Comparison of ENCODE assay signal across 17 cellular contexts in the genomic region with DNA sequence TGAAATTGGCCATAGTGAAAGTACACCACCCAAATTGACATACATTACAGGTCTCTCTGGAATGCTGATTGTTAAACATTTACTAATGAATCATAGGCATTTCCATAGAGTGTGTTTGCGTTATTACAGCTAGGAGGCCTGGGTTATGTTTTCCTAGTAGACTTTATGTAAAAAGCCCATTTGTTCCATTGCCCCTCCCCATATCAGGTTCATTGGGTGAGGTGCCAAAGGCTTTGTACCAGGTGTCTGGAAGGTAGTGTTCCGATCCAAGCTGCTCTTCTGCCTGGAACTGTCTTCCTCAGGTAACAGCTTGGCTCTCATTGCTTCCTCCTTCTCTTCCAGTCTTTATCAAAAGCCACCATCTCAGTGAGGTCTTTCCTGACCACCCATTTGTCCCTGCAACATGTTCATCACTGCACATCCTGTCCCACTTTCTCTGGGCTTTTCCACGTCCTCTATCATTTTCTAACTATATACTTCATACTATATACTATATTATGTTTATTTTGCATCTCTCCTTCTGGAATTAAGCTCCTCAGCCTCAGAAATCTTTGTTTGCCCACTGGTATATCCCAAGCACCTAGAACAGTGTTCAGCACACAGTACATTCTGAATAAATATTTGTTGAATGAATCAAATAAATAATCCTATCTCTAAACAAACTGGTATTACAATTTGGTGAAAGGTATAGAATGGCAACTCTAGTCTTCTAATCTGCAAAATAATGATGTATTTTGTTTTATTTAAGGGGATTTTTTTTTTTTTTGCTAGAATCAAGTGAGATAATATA.
DNase-seq lines count a peak whose midpoint lies in the region; ATAC-seq and TF ChIP-seq lines count a peak whose summit lies in the region.
"Had no signal": no experiment of that assay in that cellular context is flagged by ENCODE, and none has a peak within 500 bp of the region (broad histone marks: within the 10 kb centered on the region; RNA-seq: fewer than 3 reads in every experiment).

No MANE protein-coding gene starts in this region.

- no peaks in the 10 kb centered on the region for H3K79me2 ChIP-seq in PC-9 (ENCODE audit: low read depth)

- no peaks in the 10 kb centered on the region for H3K36me3 ChIP-seq in PC-9 (ENCODE audit: low read depth)
- H3K36me3 ChIP-seq: heart left ventricle, tibial artery had no signal

- H3K27ac ChIP-seq in PC-9 = peak overlapping the region; percentile 48; the same call in 1 of the 2 replicates
- H3K27ac ChIP-seq: heart left ventricle, tibial artery had no signal

- peaks cover 25% of the 10 kb centered on the region for H3K4me1 ChIP-seq in PC-9 (replicated peaks; ENCODE audit: insufficient read depth)
- H3K4me1 ChIP-seq: heart left ventricle, tibial artery had no signal

- no peaks in the 10 kb centered on the region for H3K27me3 ChIP-seq in PC-9 (ENCODE audit: insufficient read depth, low read depth)
- H3K27me3 ChIP-seq: heart left ventricle, tibial artery had no signal

- BruUV-seq in PC-9 (replicated peaks; lab: Mats Ljungman, UMichigan) = no TSS peak

- no peak overlapping the region for H3K4me3 ChIP-seq in PC-9
- H3K4me3 ChIP-seq: heart left ventricle, tibial artery had no signal

- no peak overlapping the region for H3K4me3 Mint-ChIP-seq in neural crest cell
- H3K4me3 Mint-ChIP-seq in activated T-helper 2 cell treated with anti-CD3 and anti-CD28 coated beads, Interferon-gamma antibody, Interleukin-2, Interleukin-4, amounts not matched to agents 10 μg/mL and 5 μg/mL and 100 μg/mL, durations not matched to agents 14 hours and 24 hours and 36 hours (ENCODE audit: low read depth) = no peak overlapping the region
- H3K4me3 Mint-ChIP-seq: activated naive CD4-positive, alpha-beta T cell treated with anti-CD3 and anti-CD28 coated beads, Interleukin-2, amount 50 U/mL, for 24 hours; central memory CD8-positive, alpha-beta T cell; natural killer cell had no signal

- TF ChIP-seq CTCF in PC-9 (conservative IDR thresholded peaks at IDR 0.05) (no peak), neural crest cell (conservative IDR thresholded peaks at IDR 0.05) (no peak)

- H4K20me1 ChIP-seq in PC-9 (ENCODE audit: insufficient read depth) = no peaks in the 10 kb centered on the region

- H3F3A ChIP-seq in PC-9 (ENCODE audit: insufficient read depth, low read depth) = peaks cover 6% of the 10 kb centered on the region; the same call in 1 of the 2 replicates

- CTCF ChIA-PET in PC-9 (lab: Charles Lee) = interaction anchor here (1.2 kb wide), 1 partner anchor 43 kb away, joined by 3 read pairs; no protein-coding TSS in a partner anchor

- POLR2A ChIA-PET in PC-9 (lab: Charles Lee; ENCODE audit: unreplicated experiment) = interaction anchor here (0.5 kb wide), 1 partner anchor 426 kb away, joined by 4 read pairs; no protein-coding TSS in a partner anchor

- peak overlapping the region; percentile 57 for H3K27ac Mint-ChIP-seq in neural crest cell (ENCODE audit: unreplicated experiment)
- H3K27ac Mint-ChIP-seq in activated T-helper 2 cell treated with anti-CD3 and anti-CD28 coated beads, Interferon-gamma antibody, Interleukin-2, Interleukin-4, amounts not matched to agents 10 μg/mL and 5 μg/mL and 100 μg/mL, durations not matched to agents 14 hours and 24 hours and 36 hours = no peak overlapping the region
- H3K27ac Mint-ChIP-seq: activated naive CD4-positive, alpha-beta T cell treated with anti-CD3 and anti-CD28 coated beads, Interleukin-2, amount 50 U/mL, for 24 hours; natural killer cell had no signal

- H3K9me2 ChIP-seq in PC-9 (ENCODE audit: insufficient read depth) = no peaks in the 10 kb centered on the region

- ATAC-seq in esophagus mucosa (peak; percentile 59), left cardiac atrium (no peak), HG02623 (IDR thresholded peaks at IDR 0.05; ENCODE audit: unreplicated experiment) (no peak)
- ATAC-seq: heart left ventricle, natural killer cell had no signal

- no peaks in the 10 kb centered on the region for H3K9me3 Mint-ChIP-seq in neural crest cell
- H3K9me3 Mint-ChIP-seq in activated T-helper 2 cell treated with anti-CD3 and anti-CD28 coated beads, Interferon-gamma antibody, Interleukin-2, Interleukin-4, amounts not matched to agents 10 μg/mL and 5 μg/mL and 100 μg/mL, durations not matched to agents 14 hours and 24 hours and 36 hours = no peaks in the 10 kb centered on the region
- H3K9me3 Mint-ChIP-seq: activated naive CD4-positive, alpha-beta T cell treated with anti-CD3 and anti-CD28 coated beads, Interleukin-2, amount 50 U/mL, for 24 hours; central memory CD8-positive, alpha-beta T cell; natural killer cell had no signal

- intact Hi-C loops in PC-9 (cut with micrococcal nuclease; ENCODE audit: unreplicated experiment) (no loop called here), left cardiac atrium (cut with DNase I) (no loop called here)
- intact Hi-C loops in activated T-helper 2 cell treated with anti-CD3 and anti-CD28 coated beads, Interferon-gamma antibody, Interleukin-2, Interleukin-4, amounts not matched to agents 10 μg/mL and 5 μg/mL and 100 μg/mL, durations not matched to agents 14 hours and 24 hours and 36 hours (cut with micrococcal nuclease) = no loop called here

- H2AFZ ChIP-seq in PC-9 = no peak overlapping the region

- H3K36me3 Mint-ChIP-seq in neural crest cell (ENCODE audit: low read depth) = no peaks in the 10 kb centered on the region
- H3K36me3 Mint-ChIP-seq in activated T-helper 2 cell treated with anti-CD3 and anti-CD28 coated beads, Interferon-gamma antibody, Interleukin-2, Interleukin-4, amounts not matched to agents 10 μg/mL and 5 μg/mL and 100 μg/mL, durations not matched to agents 14 hours and 24 hours and 36 hours (ENCODE audit: low read depth) = no peaks in the 10 kb centered on the region
- H3K36me3 Mint-ChIP-seq: activated naive CD4-positive, alpha-beta T cell treated with anti-CD3 and anti-CD28 coated beads, Interleukin-2, amount 50 U/mL, for 24 hours; natural killer cell had no signal

- H3K4me1 Mint-ChIP-seq in neural crest cell = no peaks in the 10 kb centered on the region
- no peaks in the 10 kb centered on the region for H3K4me1 Mint-ChIP-seq in activated T-helper 2 cell treated with anti-CD3 and anti-CD28 coated beads, Interferon-gamma antibody, Interleukin-2, Interleukin-4, amounts not matched to agents 10 μg/mL and 5 μg/mL and 100 μg/mL, durations not matched to agents 14 hours and 24 hours and 36 hours (ENCODE audit: low read depth)
- H3K4me1 Mint-ChIP-seq: activated naive CD4-positive, alpha-beta T cell treated with anti-CD3 and anti-CD28 coated beads, Interleukin-2, amount 50 U/mL, for 24 hours; central memory CD8-positive, alpha-beta T cell; natural killer cell had no signal

- peak; percentile 23 for DNase-seq in ELR (ENCODE audit: low read depth)
- peak; percentile 5 to 86 for DNase-seq in PC-9
- no peak for DNase-seq in neural crest cell (ENCODE audit: low read depth, low spot score)
- no peak for DNase-seq in activated T-helper 2 cell treated with anti-CD3 and anti-CD28 coated beads, Interferon-gamma antibody, Interleukin-2, Interleukin-4, amounts not matched to agents 10 μg/mL and 5 μg/mL and 100 μg/mL, durations not matched to agents 14 hours and 24 hours and 36 hours (ENCODE audit: low spot score)
- no peak for DNase-seq in left cardiac atrium
- DNase-seq in GF-D8 (lab: John Stamatoyannopoulos, UW) = no peak
- DNase-seq: activated CD4-positive, CD25-positive, alpha-beta regulatory T cell; heart left ventricle; natural killer cell; NCI-H1105 treated with DMSO at 0.1 percent for 48 hours; NCI-H226; stimulated activated CD4-positive, alpha-beta T cell treated with anti-CD3 and anti-CD28 coated beads, Interleukin-4, amount 100 ng/mL, for 1 hour; tibial artery had no signal

- H3K4me2 ChIP-seq in PC-9 = peak overlapping the region; percentile 55

- H3K9me3 ChIP-seq in PC-9 (ENCODE audit: insufficient read depth, low read depth) = no peaks in the 10 kb centered on the region
- H3K9me3 ChIP-seq: heart left ventricle, tibial artery had no signal

- H3K27me3 Mint-ChIP-seq in neural crest cell (ENCODE audit: low read depth) = no peaks in the 10 kb centered on the region
- H3K27me3 Mint-ChIP-seq in activated T-helper 2 cell treated with anti-CD3 and anti-CD28 coated beads, Interferon-gamma antibody, Interleukin-2, Interleukin-4, amounts not matched to agents 10 μg/mL and 5 μg/mL and 100 μg/mL, durations not matched to agents 14 hours and 24 hours and 36 hours (ENCODE audit: low read depth) = peaks cover 5% of the 10 kb centered on the region
- H3K27me3 Mint-ChIP-seq: activated naive CD4-positive, alpha-beta T cell treated with anti-CD3 and anti-CD28 coated beads, Interleukin-2, amount 50 U/mL, for 24 hours had no signal

Comparison
In these comparisons a context has a peak if more than half of its experiments do, and no peak if none do; other contexts are left out.
1. DNase-seq: peak in ELR (single experiment) and PC-9 (2 of 2); none in neural crest cell (single experiment), activated T-helper 2 cell treated with anti-CD3 and anti-CD28 coated beads, Interferon-gamma antibody, Interleukin-2, Interleukin-4, amounts not matched to agents 10 μg/mL and 5 μg/mL and 100 μg/mL, durations not matched to agents 14 hours and 24 hours and 36 hours (single experiment), left cardiac atrium (single experiment) and GF-D8 (single experiment).